In the genomic region with DNA sequence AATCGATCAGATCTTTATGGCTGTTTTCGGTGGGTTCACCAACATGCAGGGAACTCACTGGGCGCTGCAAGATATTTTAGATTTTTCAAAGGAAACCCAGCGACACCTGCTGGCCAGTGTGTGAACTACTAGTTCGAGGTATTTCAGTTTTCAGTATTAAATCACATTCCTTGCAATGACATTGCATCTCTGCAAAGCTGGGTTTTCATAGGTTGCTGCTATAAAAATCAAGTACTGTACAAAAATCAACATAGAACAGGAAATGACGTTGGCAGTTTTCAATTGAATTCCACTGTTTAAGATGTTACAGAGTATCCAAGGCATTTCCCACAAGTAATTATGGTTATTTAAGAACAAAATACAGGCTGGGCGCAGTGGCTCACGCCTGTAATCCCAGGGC, we compare ENCODE assay signal across 8 cellular contexts. TPM values are rescaled to one million over a fixed set of nuclear protein-coding genes. Genes with fewer than 3 reads are reported as not detected.
A peak's percentile ranks its signal among the peaks of the same experiment; 100 is the strongest.
DNase-seq lines count a peak whose midpoint lies in the region; ATAC-seq and TF ChIP-seq lines count a peak whose summit lies in the region.

No MANE protein-coding gene starts in this region.

- no peaks in the 10 kb centered on the region for H3K9me3 ChIP-seq in CD8-positive, alpha-beta T cell (ENCODE audit: low read length)
- no peaks in the 10 kb centered on the region for H3K9me3 ChIP-seq in ovary

- no peak overlapping the region for H3K4me3 ChIP-seq in CD8-positive, alpha-beta T cell (ENCODE audit: low read depth, low read length)
- no peak overlapping the region for H3K4me3 ChIP-seq in foreskin fibroblast (ENCODE audit: low read depth in 1 of 2, low read length in 2 of 2)
- no peak overlapping the region for H3K4me3 ChIP-seq in ovary

- TF ChIP-seq EP300 in ovary (IDR thresholded peaks at IDR 0.05) = no peak

- POLR2A ChIA-PET in CD8-positive, alpha-beta T cell (lab: Charles Lee) = no interaction called here
- POLR2A ChIA-PET in RWPE1 (lab: Yijun Ruan, JAX; ENCODE audit: low non-redundant PET) = no interaction called here

- CTCF ChIA-PET in CD8-positive, alpha-beta T cell (lab: Charles Lee) = interaction anchor here (0.6 to 5.5 kb wide), 12 partner anchors 13 to 1495 kb away, joined by 3 to 39 read pairs (median 3); partner anchors contain the start of gene PLA2G4C
- CTCF ChIA-PET in RWPE1 (lab: Yijun Ruan, JAX) = interaction anchor here (0.7 to 4.6 kb wide), 4 partner anchors 13 to 186 kb away, joined by 3 to 29 read pairs (median 4); no protein-coding TSS in a partner anchor

- peak; percentile 36 to 81 (median 60) for DNase-seq in CD8-positive, alpha-beta T cell
- DNase-seq in HT-29 (ENCODE audit: low spot score) (peak; percentile 87), RWPE1 (ENCODE audit: low spot score) (peak; percentile 41), foreskin fibroblast (peak; percentile 26 to 75), ovary (peak; percentile 27 to 72 (median 63)), type B pancreatic cell (ENCODE audit: extremely low spot score, unreplicated experiment) (no peak)
- DNase-seq in activated T-helper 9 cell treated with anti-CD3 and anti-CD28 coated beads, Interleukin-2, amount 50 U/mL, for 16 hours (ENCODE audit: low read depth) = peak; percentile 57

- no peaks in the 10 kb centered on the region for H3K9me3 Mint-ChIP-seq in CD8-positive, alpha-beta T cell
- no peaks in the 10 kb centered on the region for H3K9me3 Mint-ChIP-seq in type B pancreatic cell

- H3K4me1 ChIP-seq in CD8-positive, alpha-beta T cell (ENCODE audit: insufficient read depth, low read length) = no peaks in the 10 kb centered on the region
- no peaks in the 10 kb centered on the region for H3K4me1 ChIP-seq in ovary (ENCODE audit: insufficient read depth)

- H3K27ac ChIP-seq in CD8-positive, alpha-beta T cell (ENCODE audit: low read depth, low read length) = no peak overlapping the region
- H3K27ac ChIP-seq in RWPE1 = no peak overlapping the region
- no peak overlapping the region for H3K27ac ChIP-seq in ovary

- no peaks in the 10 kb centered on the region for H3K27me3 Mint-ChIP-seq in CD8-positive, alpha-beta T cell (ENCODE audit: low read depth)
- no peaks in the 10 kb centered on the region for H3K27me3 Mint-ChIP-seq in type B pancreatic cell

- no peaks in the 10 kb centered on the region for H3K27me3 ChIP-seq in CD8-positive, alpha-beta T cell (ENCODE audit: insufficient read depth, low read length)
- no peaks in the 10 kb centered on the region for H3K27me3 ChIP-seq in ovary

- peak; percentile 88 for TF ChIP-seq CTCF in CD8-positive, alpha-beta T cell (IDR thresholded peaks at IDR 0.05)
- TF ChIP-seq CTCF in RWPE1 (conservative IDR thresholded peaks at IDR 0.05; ENCODE audit: low read depth) = peak; percentile 82
- TF ChIP-seq CTCF in foreskin fibroblast (IDR thresholded peaks at IDR 0.05; ENCODE audit: low read depth, low read length) = peak; percentile 70
- peak; percentile 69 to 80 (median 75) for TF ChIP-seq CTCF in ovary (IDR thresholded peaks at IDR 0.05)
- peak; percentile 93 for TF ChIP-seq CTCF in type B pancreatic cell (conservative IDR thresholded peaks at IDR 0.05)

- TF ChIP-seq POLR2A in ovary (IDR thresholded peaks at IDR 0.05) = no peak

- intact Hi-C loops in CD8-positive, alpha-beta T cell (cut with DNase I, micrococcal nuclease) = loop anchor here (1.0 to 5.0 kb wide), 3 partner anchors 45 to 108 kb away; no protein-coding TSS in a partner anchor
- intact Hi-C loops in ovary (cut with DNase I) = loop anchor here in 3 of 4 donors (5.0 to 10.0 kb wide), 3 partner anchors 40 to 188 kb away; partner anchors contain the start of gene PLA2G4C (in 1 of the 3)

- no peaks in the 10 kb centered on the region for H3K4me1 Mint-ChIP-seq in CD8-positive, alpha-beta T cell (ENCODE audit: low read depth)
- peaks cover 6% of the 10 kb centered on the region for H3K4me1 Mint-ChIP-seq in type B pancreatic cell (ENCODE audit: unreplicated experiment)

- H3K4me3 Mint-ChIP-seq in CD8-positive, alpha-beta T cell = no peak overlapping the region
- no peak overlapping the region for H3K4me3 Mint-ChIP-seq in type B pancreatic cell

- peaks cover 71% of the 10 kb centered on the region for H3K36me3 Mint-ChIP-seq in CD8-positive, alpha-beta T cell
- H3K36me3 Mint-ChIP-seq in type B pancreatic cell = peaks cover 4% of the 10 kb centered on the region

- no peak overlapping the region for H3K27ac Mint-ChIP-seq in CD8-positive, alpha-beta T cell
- H3K27ac Mint-ChIP-seq in type B pancreatic cell = no peak overlapping the region

- ATAC-seq in CD8-positive, alpha-beta T cell = peak; percentile 72
- no peak for ATAC-seq in HG02623 (IDR thresholded peaks at IDR 0.05; ENCODE audit: unreplicated experiment)

- H3K36me3 ChIP-seq in CD8-positive, alpha-beta T cell (ENCODE audit: insufficient read depth, low read length) = peaks cover 17% of the 10 kb centered on the region
- H3K36me3 ChIP-seq in ovary = no peaks in the 10 kb centered on the region

- 29 to 33% (median 30%) methylated on average over 8 of the region's 8 CpGs for WGBS in ovary, 3 donors

RNA-seq across cellular contexts. Expression of gene LIG1, which starts 17.6 kb away (rescaled TPM):
- 10 to 100 TPM; 62.5 to 67.5 TPM for total RNA-seq in CD8-positive, alpha-beta T cell
- 174 and 182 TPM in 2 replicates for total RNA-seq in HT-29 (2014; rRNA removed; shearing (Covaris generic))
- total RNA-seq in ovary (10 to 100 TPM; 12.3 to 36.2 (median 20.0) TPM), type B pancreatic cell (ENCODE audit: low replicate concordance) (48.4 and 84.9 TPM in 2 replicates)
- polyA plus RNA-seq in ovary = 10 to 100 TPM; 12.9 to 22.7 TPM

RNA-seq across cellular contexts. Expression of gene ZSWIM9, which starts 17.9 kb away (rescaled TPM):
- total RNA-seq in CD8-positive, alpha-beta T cell = 1 to 10 TPM; 2.5 to 4.5 TPM
- 7.5 and 8.2 TPM in 2 replicates for total RNA-seq in HT-29 (2014; rRNA removed; shearing (Covaris generic))
- total RNA-seq in ovary (10 to 100 TPM in 1 of 7 donors, 1 to 10 TPM in 6; 3.2 to 11.9 (median 7.8) TPM), type B pancreatic cell (ENCODE audit: low replicate concordance) (6.7 and 10.7 TPM in 2 replicates)
- polyA plus RNA-seq in ovary = 1 to 10 TPM; 6.1 to 7.5 TPM

RNA-seq across cellular contexts. Expression of gene PLA2G4C, which starts 41.9 kb away (rescaled TPM):
- total RNA-seq in CD8-positive, alpha-beta T cell = 1 to 10 TPM in 1 of 2 experiments, under 1 TPM in 1; 0.73 to 1.1 TPM
- 1.8 TPM in 1 of 2 replicates, not detected in the other for total RNA-seq in HT-29 (2014; rRNA removed; shearing (Covaris generic))
- 1 to 10 TPM; 2.9 to 6.9 (median 4.9) TPM for total RNA-seq in ovary
- 10 to 100 TPM in 1 of 2 donors, 1 to 10 TPM in 1; 3.6 to 32.0 TPM for polyA plus RNA-seq in ovary
- total RNA-seq in type B pancreatic cell (ENCODE audit: low replicate concordance) = 1.1 and 3.2 TPM in 2 replicates
